Comparison of ENCODE assay signal across 1 cellular context in the genomic region with DNA sequence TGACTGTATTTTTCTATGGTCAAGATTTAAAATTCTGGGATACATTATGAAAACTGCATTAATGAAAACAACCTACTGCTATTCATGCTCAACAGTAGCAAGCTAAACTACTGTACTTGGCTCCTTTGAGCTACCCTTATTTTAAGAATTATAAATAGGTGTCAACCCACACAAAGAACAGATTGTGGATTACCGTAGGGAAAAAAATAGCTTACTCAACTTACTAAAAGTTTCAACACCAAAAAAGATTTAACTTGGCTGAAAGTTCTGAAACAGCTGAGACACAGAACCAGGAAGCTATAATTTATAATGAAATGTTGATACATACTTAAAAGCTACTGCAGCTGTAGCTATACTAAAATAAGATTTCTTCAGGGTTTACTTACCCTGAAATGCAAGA.
TF ChIP-seq lines count a peak whose summit lies in the region.

No MANE protein-coding gene starts in this region.

TF ChIP-seq in IMR-90, 13 proteins besides CTCF, POLR2A, EP300 and RAD21 (continued from another document):
- TF ChIP-seq CHD1 (IDR thresholded peaks at IDR 0.05; ENCODE audit: low read depth, low read length) = no peak
- no peak for TF ChIP-seq SMC3 (IDR thresholded peaks at IDR 0.05; ENCODE audit: low read depth, low read length)
- TF ChIP-seq BHLHE40 (IDR thresholded peaks at IDR 0.05; ENCODE audit: low read depth, low read length) = no peak
- no peak for TF ChIP-seq USF2 (IDR thresholded peaks at IDR 0.05; ENCODE audit: low read depth, low read length)
- TF ChIP-seq RFX5 (IDR thresholded peaks at IDR 0.05; ENCODE audit: low read depth, low read length) = no peak
- TF ChIP-seq FOS (IDR thresholded peaks at IDR 0.05; ENCODE audit: low read depth, low read length) = no peak
- TF ChIP-seq MAZ (IDR thresholded peaks at IDR 0.05; ENCODE audit: borderline replicate concordance, low read depth, low read length) = no peak
